1 cellular context compared by ENCODE assay signal in genomic region chr6:160160450-160160849, GRCh38.
TF ChIP-seq lines count a peak whose summit lies in the region.

No MANE protein-coding gene starts in this region.

TF ChIP-seq in HCT116, 20 proteins besides CTCF, POLR2A, EP300 and RAD21 (continued from another document):
- TF ChIP-seq, protein P1, sequence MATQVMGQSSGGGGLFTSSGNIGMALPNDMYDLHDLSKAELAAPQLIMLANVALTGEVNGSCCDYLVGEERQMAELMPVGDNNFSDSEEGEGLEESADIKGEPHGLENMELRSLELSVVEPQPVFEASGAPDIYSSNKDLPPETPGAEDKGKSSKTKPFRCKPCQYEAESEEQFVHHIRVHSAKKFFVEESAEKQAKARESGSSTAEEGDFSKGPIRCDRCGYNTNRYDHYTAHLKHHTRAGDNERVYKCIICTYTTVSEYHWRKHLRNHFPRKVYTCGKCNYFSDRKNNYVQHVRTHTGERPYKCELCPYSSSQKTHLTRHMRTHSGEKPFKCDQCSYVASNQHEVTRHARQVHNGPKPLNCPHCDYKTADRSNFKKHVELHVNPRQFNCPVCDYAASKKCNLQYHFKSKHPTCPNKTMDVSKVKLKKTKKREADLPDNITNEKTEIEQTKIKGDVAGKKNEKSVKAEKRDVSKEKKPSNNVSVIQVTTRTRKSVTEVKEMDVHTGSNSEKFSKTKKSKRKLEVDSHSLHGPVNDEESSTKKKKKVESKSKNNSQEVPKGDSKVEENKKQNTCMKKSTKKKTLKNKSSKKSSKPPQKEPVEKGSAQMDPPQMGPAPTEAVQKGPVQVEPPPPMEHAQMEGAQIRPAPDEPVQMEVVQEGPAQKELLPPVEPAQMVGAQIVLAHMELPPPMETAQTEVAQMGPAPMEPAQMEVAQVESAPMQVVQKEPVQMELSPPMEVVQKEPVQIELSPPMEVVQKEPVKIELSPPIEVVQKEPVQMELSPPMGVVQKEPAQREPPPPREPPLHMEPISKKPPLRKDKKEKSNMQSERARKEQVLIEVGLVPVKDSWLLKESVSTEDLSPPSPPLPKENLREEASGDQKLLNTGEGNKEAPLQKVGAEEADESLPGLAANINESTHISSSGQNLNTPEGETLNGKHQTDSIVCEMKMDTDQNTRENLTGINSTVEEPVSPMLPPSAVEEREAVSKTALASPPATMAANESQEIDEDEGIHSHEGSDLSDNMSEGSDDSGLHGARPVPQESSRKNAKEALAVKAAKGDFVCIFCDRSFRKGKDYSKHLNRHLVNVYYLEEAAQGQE (IDR thresholded peaks at IDR 0.05; ENCODE audit: low read depth) = no peak
- TF ChIP-seq EZH2phosphoT487 (IDR thresholded peaks at IDR 0.05; ENCODE audit: borderline replicate concordance) (no peak), TCF7L2 (IDR thresholded peaks at IDR 0.05; ENCODE audit: borderline replicate concordance, extremely low read depth, insufficient read depth, insufficient read length) (no peak), SP1 (IDR thresholded peaks at IDR 0.05; ENCODE audit: low read depth) (no peak)
